Comparison of ENCODE assay signal across 15 cellular contexts in the genomic region with DNA sequence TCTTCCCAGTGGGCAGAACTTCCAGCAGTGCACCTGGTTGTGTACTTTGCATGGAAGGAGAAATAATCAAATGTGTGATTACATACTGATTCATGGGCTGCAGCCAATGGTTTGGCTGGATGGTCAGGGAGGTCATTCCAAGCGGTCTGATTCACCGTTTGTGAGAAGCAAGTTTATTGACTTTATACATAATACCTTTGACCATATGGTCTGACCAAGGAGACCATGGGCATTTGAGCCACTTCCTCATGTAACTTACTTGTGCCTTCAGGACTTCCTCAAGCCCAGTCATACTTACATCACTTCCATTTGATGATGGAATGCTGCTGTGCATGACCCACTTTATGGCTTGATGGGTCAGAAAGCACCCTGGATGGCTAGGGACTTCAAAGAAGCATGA. TPM values are rescaled to one million over a fixed set of nuclear protein-coding genes. Genes with fewer than 3 reads are reported as not detected.
DNase-seq lines count a peak whose midpoint lies in the region; ATAC-seq and TF ChIP-seq lines count a peak whose summit lies in the region.
"Had no signal": no experiment of that assay in that cellular context is flagged by ENCODE, and none has a peak within 500 bp of the region (broad histone marks: within the 10 kb centered on the region; RNA-seq: fewer than 3 reads in every experiment).

No MANE protein-coding gene starts in this region.

- H3K36me3 ChIP-seq in adipocyte (ENCODE audit: control insufficient read depth, insufficient read depth, low read length, severe bottlenecking): peaks cover 6% of the 10 kb centered on the region
- H3K36me3 ChIP-seq: uterus had no signal

- H3K4me1 ChIP-seq in adipocyte (ENCODE audit: control insufficient read depth, insufficient read depth, low read length): peaks cover 10% of the 10 kb centered on the region
- H3K4me1 ChIP-seq in foreskin keratinocyte: peaks cover 26% of the 10 kb centered on the region
- H3K4me1 ChIP-seq: uterus had no signal

- peak overlapping the region; percentile 56 for H3K4me3 Mint-ChIP-seq in HFFc6
- H3K4me3 Mint-ChIP-seq: activated CD8-positive, alpha-beta memory T cell treated with anti-CD3 and anti-CD28 coated beads, Interleukin-2, amount 10 ng/mL, durations not matched to agents 7 days and 5 days; activated naive CD8-positive, alpha-beta T cell treated with anti-CD3 and anti-CD28 coated beads, Interleukin-2, amount 10 ng/mL, durations not matched to agents 7 days and 5 days; B cell had no signal

- no peak overlapping the region for H3K9ac ChIP-seq in adipocyte (ENCODE audit: low read length)

- no peaks in the 10 kb centered on the region; the same call in 1 of the 2 replicates for H3K9me3 Mint-ChIP-seq in HFFc6
- H3K9me3 Mint-ChIP-seq: activated naive CD8-positive, alpha-beta T cell treated with anti-CD3 and anti-CD28 coated beads, Interleukin-2, amount 10 ng/mL, durations not matched to agents 7 days and 5 days had no signal

- no peaks in the 10 kb centered on the region for H3K9me3 ChIP-seq in adipocyte (ENCODE audit: control insufficient read depth, low read length)
- H3K9me3 ChIP-seq: uterus had no signal

- in situ Hi-C loops in ACHN (cut with HindIII; ENCODE audit: low pct_ligation_motif_present, low pct_unique_long_range_greater_than_20kb, low sequenced_read_pairs): no loop called here

- peaks cover 67% of the 10 kb centered on the region for H3K36me3 Mint-ChIP-seq in HFFc6 (ENCODE audit: low read depth)

- H3K4me3 ChIP-seq in adipocyte (ENCODE audit: low read length): no peak overlapping the region
- H3K4me3 ChIP-seq: hepatocyte, uterus had no signal

- peaks cover 65% of the 10 kb centered on the region for H3K4me1 Mint-ChIP-seq in HFFc6 (ENCODE audit: low read depth)
- H3K4me1 Mint-ChIP-seq: activated CD8-positive, alpha-beta memory T cell treated with anti-CD3 and anti-CD28 coated beads, Interleukin-2, amount 10 ng/mL, durations not matched to agents 7 days and 5 days; B cell had no signal

- H3K27me3 ChIP-seq in adipocyte (replicated peaks; ENCODE audit: control insufficient read depth, insufficient read depth, low read length) (no peaks in the 10 kb centered on the region), foreskin keratinocyte (no peaks in the 10 kb centered on the region)
- H3K27me3 ChIP-seq: hepatocyte, uterus had no signal

- no peak overlapping the region for H3K27ac ChIP-seq in foreskin keratinocyte
- H3K27ac ChIP-seq: hepatocyte, uterus had no signal

- TF ChIP-seq CTCF in HFFc6 (IDR thresholded peaks at IDR 0.05): no peak
- no peak for TF ChIP-seq CTCF in foreskin keratinocyte (conservative IDR thresholded peaks at IDR 0.05)
- no peak for TF ChIP-seq CTCF in omental fat pad (IDR thresholded peaks at IDR 0.05)

- peaks cover 2% of the 10 kb centered on the region; the same call in 1 of the 2 replicates for H3K27me3 Mint-ChIP-seq in HFFc6 (ENCODE audit: insufficient read depth)
- H3K27me3 Mint-ChIP-seq: activated CD8-positive, alpha-beta memory T cell treated with anti-CD3 and anti-CD28 coated beads, Interleukin-2, amount 10 ng/mL, durations not matched to agents 7 days and 5 days; activated naive CD8-positive, alpha-beta T cell treated with anti-CD3 and anti-CD28 coated beads, Interleukin-2, amount 10 ng/mL, durations not matched to agents 7 days and 5 days; B cell had no signal

- peak; percentile 73 for DNase-seq in ACHN
- peak; percentile 97 for DNase-seq in HFFc6
- peak; percentile 45 for DNase-seq in adipocyte (ENCODE audit: low read depth)
- peak in 1 of 2 donors; percentile 87 for DNase-seq in foreskin keratinocyte
- DNase-seq in NCI-H2081 (lab: John Stamatoyannopoulos, UW): no peak
- no peak for DNase-seq in NCI-H526 (lab: John Stamatoyannopoulos, UW)
- DNase-seq in omental fat pad (ENCODE audit: low spot score): no peak
- DNase-seq: activated CD8-positive, alpha-beta memory T cell treated with anti-CD3 and anti-CD28 coated beads, Interleukin-2, amount 10 ng/mL, durations not matched to agents 7 days and 5 days; activated naive CD8-positive, alpha-beta T cell treated with anti-CD3 and anti-CD28 coated beads, Interleukin-2, amount 10 ng/mL, durations not matched to agents 7 days and 5 days; occipital lobe; OCI-M1; uterus had no signal

- peak overlapping the region; percentile 89 for H3K27ac Mint-ChIP-seq in HFFc6
- H3K27ac Mint-ChIP-seq: activated CD8-positive, alpha-beta memory T cell treated with anti-CD3 and anti-CD28 coated beads, Interleukin-2, amount 10 ng/mL, durations not matched to agents 7 days and 5 days; activated naive CD8-positive, alpha-beta T cell treated with anti-CD3 and anti-CD28 coated beads, Interleukin-2, amount 10 ng/mL, durations not matched to agents 7 days and 5 days; B cell had no signal

- ATAC-seq in foreskin keratinocyte (peak; percentile 56), HG03175 (IDR thresholded peaks at IDR 0.05; ENCODE audit: unreplicated experiment) (no peak), omental fat pad (ENCODE audit: low FRiP score) (no peak)
- ATAC-seq: activated CD8-positive, alpha-beta memory T cell treated with anti-CD3 and anti-CD28 coated beads, Interleukin-2, amount 10 ng/mL, durations not matched to agents 7 days and 5 days had no signal

RNA-seq across cellular contexts. Expression of a gene that starts 41.1 kb away (rescaled TPM):
- total RNA-seq in HFFc6 (2021; fragmentation: NEBNext Ultra II Directional; extraction: Animal tissue kit (Norgen Biotek cat#: 25700)): 100 to 1,000 TPM; 255 to 357 (median 285) TPM
- total RNA-seq in foreskin keratinocyte (83.5 and 93.9 TPM in 2 replicates), omental fat pad (10 to 100 TPM; 47.8 to 57.3 (median 50.0) TPM)
- 106 and 112 TPM in 2 replicates for polyA plus RNA-seq in foreskin keratinocyte

Comparison
In these comparisons a context has a peak if more than half of its experiments do, and no peak if none do; other contexts are left out.
1. DNase-seq: peak in ACHN (single experiment), HFFc6 (single experiment) and adipocyte (single experiment); none in NCI-H2081 (0 of 2), NCI-H526 (0 of 2) and omental fat pad (single experiment).